8 cellular contexts compared by ENCODE assay signal in the genomic region with DNA sequence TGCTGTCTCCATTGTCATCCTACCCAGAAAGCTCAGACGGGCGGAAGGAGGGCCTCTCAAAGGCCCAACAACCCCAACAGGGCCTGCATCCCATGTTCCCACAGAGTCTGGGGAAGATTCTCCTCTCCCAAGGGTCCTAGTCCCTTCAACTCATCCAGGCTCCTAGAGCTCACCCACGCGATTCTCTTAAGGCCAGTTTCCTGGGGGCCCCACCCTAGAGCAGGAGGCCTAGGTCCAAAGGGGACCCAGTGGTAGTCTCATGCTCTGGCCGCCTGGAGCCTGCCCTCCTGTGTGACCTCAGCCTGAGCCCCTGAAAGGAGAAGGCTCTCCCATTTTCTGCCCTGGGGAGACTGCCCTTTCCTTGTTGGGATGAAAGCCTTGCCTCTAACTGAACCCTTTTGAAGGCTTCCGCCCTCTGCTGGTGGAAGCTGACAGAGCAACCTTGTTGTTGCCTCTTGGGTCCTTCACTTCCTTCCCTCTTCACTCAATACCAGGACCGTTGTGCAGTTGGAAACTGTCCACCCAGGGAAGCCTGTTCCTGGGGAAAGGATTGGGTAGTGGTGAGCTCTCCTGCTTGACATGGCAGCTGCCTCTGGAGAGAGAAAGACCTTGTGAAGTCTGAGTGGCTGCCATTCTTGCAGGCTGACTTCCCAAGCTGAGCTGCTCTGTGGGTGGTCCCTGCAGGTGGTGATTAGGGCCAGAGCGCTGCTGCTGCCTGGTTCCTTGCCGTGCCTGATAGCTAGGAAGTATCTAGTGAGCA.
DNase-seq lines count a peak whose midpoint lies in the region; ATAC-seq and TF ChIP-seq lines count a peak whose summit lies in the region.

No MANE protein-coding gene starts in this region.

- POLR2A ChIA-PET in activated CD8-positive, alpha-beta T cell treated with anti-CD3 and anti-CD28 coated beads for 36 hours (lab: Charles Lee): interaction anchor here (0.8 to 1.5 kb wide), 2 partner anchors 14 to 17 kb away, joined by 3 to 6 read pairs; no protein-coding TSS in a partner anchor

- TF ChIP-seq CTCF in C4-2B (conservative IDR thresholded peaks at IDR 0.05): peak; percentile 81
- peak; percentile 81 for TF ChIP-seq CTCF in activated CD8-positive, alpha-beta T cell treated with anti-CD3 and anti-CD28 coated beads for 36 hours (IDR thresholded peaks at IDR 0.05)
- peak; percentile 87 for TF ChIP-seq CTCF in fibroblast of mammary gland (conservative IDR thresholded peaks at IDR 0.05; ENCODE audit: control insufficient read depth, insufficient read depth, low read depth, low read length)
- TF ChIP-seq CTCF in neutrophil (IDR thresholded peaks at IDR 0.05): peak; percentile 92

- H3K27ac ChIP-seq in C4-2B (no peak overlapping the region), neutrophil (peak overlapping the region; percentile 80)

- no peaks in the 10 kb centered on the region for H3K27me3 Mint-ChIP-seq in activated CD8-positive, alpha-beta T cell treated with anti-CD3 and anti-CD28 coated beads for 36 hours

- no peaks in the 10 kb centered on the region for H3K36me3 ChIP-seq in neutrophil

- peaks cover 10% of the 10 kb centered on the region for H3K4me1 Mint-ChIP-seq in activated CD8-positive, alpha-beta T cell treated with anti-CD3 and anti-CD28 coated beads for 36 hours (ENCODE audit: low read depth)

- peak; percentile 76 for DNase-seq in NCI-H510A treated with DMSO at 0.1 percent for 48 hours (lab: John Stamatoyannopoulos, UW)
- peak; percentile 77 for DNase-seq in activated CD8-positive, alpha-beta T cell treated with anti-CD3 and anti-CD28 coated beads for 36 hours
- peak; percentile 66 for DNase-seq in fibroblast of mammary gland (ENCODE audit: low read depth)
- DNase-seq in NCI-H774 (lab: John Stamatoyannopoulos, UW): no peak
- DNase-seq in cerebellar nuclear complex (lab: John Stamatoyannopoulos, UW): no peak

- H3K4me3 Mint-ChIP-seq in activated CD8-positive, alpha-beta T cell treated with anti-CD3 and anti-CD28 coated beads for 36 hours: no peak overlapping the region

- peak; percentile 73 for ATAC-seq in GM19351 (IDR thresholded peaks at IDR 0.05; ENCODE audit: unreplicated experiment)
- peak; percentile 74 for ATAC-seq in activated CD8-positive, alpha-beta T cell treated with anti-CD3 and anti-CD28 coated beads for 36 hours

- no peaks in the 10 kb centered on the region for H3K9me3 Mint-ChIP-seq in activated CD8-positive, alpha-beta T cell treated with anti-CD3 and anti-CD28 coated beads for 36 hours

- no peak overlapping the region for H3K4me3 ChIP-seq in fibroblast of mammary gland (ENCODE audit: control insufficient read depth, low read depth, low read length)
- H3K4me3 ChIP-seq in neutrophil (ENCODE audit: low read depth in 1 of 2, low read length in 1 of 2): no peak overlapping the region

- intact Hi-C loops in activated CD8-positive, alpha-beta T cell treated with anti-CD3 and anti-CD28 coated beads for 36 hours (cut with micrococcal nuclease): no loop called here

- H3K4me1 ChIP-seq in neutrophil (ENCODE audit: control insufficient read depth in 1 of 2, insufficient read depth in 1 of 2, low read depth in 1 of 2, low read length in 1 of 2): peaks cover 15 to 19% of the 10 kb centered on the region in 2 experiments

- no peaks in the 10 kb centered on the region for H3K9me3 ChIP-seq in neutrophil

- CTCF ChIA-PET in activated CD8-positive, alpha-beta T cell treated with anti-CD3 and anti-CD28 coated beads for 36 hours (lab: Charles Lee): interaction anchor here (0.7 to 4.7 kb wide), 26 partner anchors 9 to 492 kb away, joined by 3 to 53 read pairs (median 4); no protein-coding TSS in a partner anchor

- no peaks in the 10 kb centered on the region for H3K36me3 Mint-ChIP-seq in activated CD8-positive, alpha-beta T cell treated with anti-CD3 and anti-CD28 coated beads for 36 hours (ENCODE audit: low read depth)

- no peaks in the 10 kb centered on the region for H3K27me3 ChIP-seq in neutrophil

- H3K27ac Mint-ChIP-seq in activated CD8-positive, alpha-beta T cell treated with anti-CD3 and anti-CD28 coated beads for 36 hours: no peak overlapping the region

Comparison
In these comparisons a context has a peak if more than half of its experiments do, and no peak if none do; other contexts are left out.
1. DNase-seq: peak in NCI-H510A treated with DMSO at 0.1 percent for 48 hours (single experiment), activated CD8-positive, alpha-beta T cell treated with anti-CD3 and anti-CD28 coated beads for 36 hours (single experiment) and fibroblast of mammary gland (single experiment); none in NCI-H774 (single experiment) and cerebellar nuclear complex (0 of 2).
2. Peak in every context shown above with its lines, with median percentiles within 50 percentile points of each other: CTCF ChIP-seq.